In the genomic region with DNA sequence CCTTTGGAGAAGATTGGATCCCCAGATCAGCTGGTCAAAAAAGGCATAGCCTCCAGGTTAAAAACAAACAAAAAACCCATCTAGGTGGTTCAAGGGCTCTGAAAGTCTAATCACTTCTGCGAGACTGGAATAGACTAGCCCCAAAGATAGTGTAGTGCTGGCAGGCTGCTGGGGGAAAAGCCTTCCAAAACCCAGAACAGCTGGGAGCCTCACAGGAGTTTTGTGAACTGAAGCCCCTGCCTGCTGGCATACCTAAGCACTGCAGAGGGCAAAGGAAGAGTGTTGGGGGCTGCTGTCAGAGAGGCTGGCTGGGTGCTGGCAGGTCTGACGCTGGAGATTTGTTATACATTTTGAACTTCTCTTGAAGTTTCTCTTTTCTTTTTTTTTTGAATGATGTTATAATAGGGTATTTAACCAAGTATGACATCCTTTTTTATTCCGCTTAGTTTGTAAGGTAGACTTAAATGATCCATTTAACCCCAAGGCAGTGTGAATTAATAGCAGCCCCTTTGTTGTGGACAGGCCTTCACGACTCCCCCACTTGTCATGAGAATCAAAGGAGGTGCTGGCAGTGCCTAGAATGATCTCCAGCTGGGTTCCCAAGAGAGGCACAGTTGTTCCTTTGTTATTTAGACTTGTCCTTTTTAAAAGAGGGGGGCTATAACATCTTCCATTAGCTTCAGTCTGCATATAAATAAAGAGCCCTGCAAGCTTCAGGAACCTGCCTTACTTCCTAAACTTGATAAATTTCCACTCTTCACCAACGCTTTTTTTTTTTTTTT, we compare ENCODE assay signal across 12 cellular contexts. TPM values are rescaled to one million over a fixed set of nuclear protein-coding genes. Genes with fewer than 3 reads are reported as not detected.
DNase-seq lines count a peak whose midpoint lies in the region; ATAC-seq and TF ChIP-seq lines count a peak whose summit lies in the region.
"Had no signal": no experiment of that assay in that cellular context is flagged by ENCODE, and none has a peak within 500 bp of the region (broad histone marks: within the 10 kb centered on the region; RNA-seq: fewer than 3 reads in every experiment).

No MANE protein-coding gene starts in this region.

- peak in 1 of 2 donors; percentile 26 for ATAC-seq in naive B cell (ENCODE audit: low read depth in 2 of 2)
- no peak for ATAC-seq in right lobe of liver
- ATAC-seq in GM19463 (IDR thresholded peaks at IDR 0.05; ENCODE audit: unreplicated experiment): no peak
- no peak for ATAC-seq in GM21515 (IDR thresholded peaks at IDR 0.05; ENCODE audit: unreplicated experiment)

- TF ChIP-seq CTCF in dorsolateral prefrontal cortex (IDR thresholded peaks at IDR 0.05 in 54 of 56, conservative IDR thresholded peaks at IDR 0.05 in 2 of 56; ENCODE audit: low read depth in 1 of 56, partially characterized antibody in 56 of 56) (peak in 1 of 56 donors; percentile 11), right lobe of liver (IDR thresholded peaks at IDR 0.05) (no peak)

- peaks cover 53 to 86% (median 72%) of the 10 kb centered on the region in 3 donors for H3K4me1 Mint-ChIP-seq in naive B cell

- H3K27ac ChIP-seq in HUES64 (ENCODE audit: low read depth, low read length): peak overlapping the region; percentile 48; the same call in 1 of the 2 replicates
- H3K27ac ChIP-seq in dorsolateral prefrontal cortex: peak overlapping the region; percentile 55 to 99 (median 92)
- H3K27ac ChIP-seq in right lobe of liver: no peak overlapping the region

- H3K4me3 ChIP-seq in HUES64 (ENCODE audit: low read length) (no peak overlapping the region), dorsolateral prefrontal cortex (peak overlapping the region in 3 of 59 donors; percentile 10 to 22 (median 17)), right lobe of liver (no peak overlapping the region)

- peak overlapping the region in 7 of 8 donors; percentile 45 to 85 (median 67) for H3K4me3 Mint-ChIP-seq in naive B cell
- H3K4me3 Mint-ChIP-seq: CD8-positive, alpha-beta memory T cell had no signal

- no peak overlapping the region for H3K9ac ChIP-seq in HUES64 (ENCODE audit: low read depth, low read length)

- no peaks in the 10 kb centered on the region for H3K36me3 ChIP-seq in HUES64 (ENCODE audit: insufficient read depth, low read length)
- H3K36me3 ChIP-seq in right lobe of liver: no peaks in the 10 kb centered on the region

- no peak for TF ChIP-seq POLR2A in right lobe of liver (IDR thresholded peaks at IDR 0.05)

- WGBS in HUES64: 3% methylated on average over 4 of the region's 5 CpGs
- 87% methylated on average over 5 of the region's 5 CpGs for WGBS in right lobe of liver (ENCODE audit: insufficient coverage, low coverage, low lambda C conversion rate, missing lambda C conversion rate)

- H3K9me3 Mint-ChIP-seq in naive B cell: no peaks in the 10 kb centered on the region
- H3K9me3 Mint-ChIP-seq: CD8-positive, alpha-beta memory T cell; IgD-negative memory B cell had no signal

- peaks cover 6 to 12% of the 10 kb centered on the region in 2 donors for H3K36me3 Mint-ChIP-seq in naive B cell

- peaks cover 43% of the 10 kb centered on the region for H3K4me1 ChIP-seq in HUES64 (ENCODE audit: insufficient read depth, low read length)
- H3K4me1 ChIP-seq in right lobe of liver: peaks cover 0 to 33% (median 4%) of the 10 kb centered on the region in 4 donors

- DNase-seq in Ammon's horn (ENCODE audit: low spot score) (peak; percentile 86), dorsolateral prefrontal cortex (peak in 8 of 10 donors; percentile 49 to 85 (median 66)), naive B cell (no peak), right lobe of liver (no peak), GM19238 (ENCODE audit: insufficient read length, low spot score) (no peak)
- DNase-seq: activated CD4-positive, alpha-beta T cell treated with anti-CD3 and anti-CD28 coated beads for 4 hours; CD8-positive, alpha-beta memory T cell; NCI-H2107 had no signal

- peaks cover 22% of the 10 kb centered on the region for H3K27me3 ChIP-seq in HUES64 (ENCODE audit: insufficient read depth, low read length)
- H3K27me3 ChIP-seq in dorsolateral prefrontal cortex: no peaks in the 10 kb centered on the region
- H3K27me3 ChIP-seq in right lobe of liver: no peaks in the 10 kb centered on the region

- no peaks in the 10 kb centered on the region for H3K9me3 ChIP-seq in HUES64 (ENCODE audit: insufficient read depth, low read depth, low read length)
- no peaks in the 10 kb centered on the region for H3K9me3 ChIP-seq in right lobe of liver

- peak overlapping the region; percentile 50 to 93 (median 69) for H3K27ac Mint-ChIP-seq in naive B cell

- H3K27me3 Mint-ChIP-seq in naive B cell: no peaks in the 10 kb centered on the region
- H3K27me3 Mint-ChIP-seq: CD8-positive, alpha-beta memory T cell; IgD-negative memory B cell had no signal

- intact Hi-C loops in dorsolateral prefrontal cortex (cut with DNase I) (no loop called here), right lobe of liver (cut with DNase I) (no loop called here)

RNA-seq across cellular contexts. Expression of gene CRTC3, which starts 53.9 kb away (rescaled TPM):
- polyA plus RNA-seq in HUES64 (2013, experiment 1 of 2): 4.8 TPM
- 7.5 TPM for polyA plus RNA-seq in HUES64 (2013, experiment 2 of 2)
- 100 to 1,000 TPM in 1 of 120 experiments, 10 to 100 TPM in 119; 33.6 to 101 (median 56.1) TPM for total RNA-seq in dorsolateral prefrontal cortex
- polyA plus RNA-seq in naive B cell (ENCODE audit: low read depth in 6 of 6): 10 to 100 TPM; 14.2 to 47.8 (median 26.9) TPM
- total RNA-seq in right lobe of liver: 10 to 100 TPM in 4 of 6 experiments, 1 to 10 TPM in 2; 8.4 to 16.2 (median 11.3) TPM

Comparison
In these comparisons a context has a peak if more than half of its experiments do, and no peak if none do; other contexts are left out.
1. DNase-seq: peak in Ammon's horn (single experiment) and dorsolateral prefrontal cortex (8 of 10); none in naive B cell (single experiment), right lobe of liver (0 of 3) and GM19238 (single experiment).
2. H3K27ac ChIP-seq: peak in HUES64 (single experiment) and dorsolateral prefrontal cortex (59 of 59); none in right lobe of liver (0 of 3).